1 cellular context compared by ENCODE assay signal in the genomic region with DNA sequence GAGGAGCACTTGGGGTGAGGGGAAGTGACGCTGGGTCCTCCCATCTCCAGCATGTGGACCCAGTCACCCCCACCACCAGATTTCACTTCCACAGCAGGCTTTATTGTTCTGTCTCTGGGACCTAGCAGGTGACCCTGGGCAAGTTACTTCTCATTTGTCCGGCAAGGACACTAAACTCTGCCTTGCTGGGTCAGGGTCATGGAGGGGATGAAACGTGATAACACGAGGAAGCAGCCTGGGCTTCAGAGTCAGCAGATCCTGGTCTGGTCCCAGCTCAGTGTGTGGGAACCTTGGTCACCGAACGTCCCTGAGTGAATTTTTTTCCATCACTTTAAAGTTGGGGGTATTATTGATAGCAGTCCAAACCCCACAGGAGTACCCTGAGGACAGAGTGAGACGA.
TF ChIP-seq lines count a peak whose summit lies in the region.

No MANE protein-coding gene starts in this region.

TF ChIP-seq in A549, 52 proteins besides CTCF, POLR2A, EP300 and RAD21:
- TF ChIP-seq CBX2 (IDR thresholded peaks at IDR 0.05; ENCODE audit: borderline replicate concordance, low read depth) = no peak
- no peak for TF ChIP-seq JUN (IDR thresholded peaks at IDR 0.05)
- TF ChIP-seq HES2 (IDR thresholded peaks at IDR 0.05) = no peak
- TF ChIP-seq POLR2AphosphoS2 (conservative IDR thresholded peaks at IDR 0.05; ENCODE audit: low read length) = no peak
- TF ChIP-seq E2F6 (IDR thresholded peaks at IDR 0.05; ENCODE audit: borderline replicate concordance, low read depth) = no peak
- TF ChIP-seq SMC3 (IDR thresholded peaks at IDR 0.05) = no peak
- TF ChIP-seq CBX8 (IDR thresholded peaks at IDR 0.05) = no peak
- TF ChIP-seq PHF8 (IDR thresholded peaks at IDR 0.05; ENCODE audit: borderline replicate concordance, low read depth) = no peak
